In the genomic region with DNA sequence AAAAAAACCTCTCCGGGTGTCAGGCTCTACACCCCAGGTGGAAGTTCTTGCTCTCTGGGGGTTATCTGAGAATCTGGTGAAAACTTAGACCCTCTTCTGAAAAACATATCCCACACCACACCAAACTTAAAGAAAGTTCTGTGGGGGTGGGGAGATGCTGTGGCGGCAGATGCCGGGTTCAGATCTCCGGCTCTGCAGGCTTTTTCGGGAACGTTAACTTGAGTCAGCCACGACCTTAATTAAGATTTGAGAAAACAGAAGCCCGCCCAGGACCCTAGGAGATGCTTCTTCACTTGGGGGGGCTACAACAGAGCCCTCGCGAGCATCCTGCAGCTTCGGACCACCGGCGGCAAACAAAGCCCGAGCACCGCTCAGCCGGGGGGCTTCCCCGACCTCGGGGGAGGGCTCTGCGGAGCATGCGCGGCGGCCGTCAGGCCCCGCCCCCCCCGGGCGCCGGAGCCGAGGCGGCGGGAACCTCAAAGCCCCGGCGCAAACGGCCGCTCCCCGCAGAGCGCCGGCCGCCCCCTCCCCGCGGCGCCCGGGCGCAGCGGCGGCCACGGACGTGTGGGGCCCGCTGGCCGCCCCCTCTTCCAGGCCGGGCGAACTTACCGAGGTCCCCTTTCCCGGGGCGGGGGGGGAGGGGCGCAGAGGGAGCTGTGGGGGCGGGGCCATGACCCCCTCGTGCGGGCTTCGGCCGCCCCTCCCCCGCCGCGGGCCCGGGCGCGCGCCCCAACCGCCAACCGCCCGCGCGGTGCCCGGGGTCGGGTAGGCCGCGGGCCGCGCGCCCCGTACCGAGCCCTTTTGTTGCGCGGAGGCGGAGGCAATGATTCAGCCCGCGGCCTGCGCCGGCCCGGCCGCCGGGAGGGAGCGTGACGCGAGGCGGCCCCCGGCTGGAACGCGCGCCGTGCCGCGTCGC, we compare ENCODE assay signal across 8 cellular contexts. TPM values are rescaled to one million over a fixed set of nuclear protein-coding genes. Genes with fewer than 3 reads are reported as not detected.
DNase-seq lines count a peak whose midpoint lies in the region; ATAC-seq and TF ChIP-seq lines count a peak whose summit lies in the region.

No MANE protein-coding gene starts in this region.

- peaks cover 32 to 33% of the 10 kb centered on the region in 2 donors for H3K36me3 Mint-ChIP-seq in activated naive CD4-positive, alpha-beta T cell treated with anti-CD3 and anti-CD28 coated beads, Interleukin-2, amount 50 U/mL, for 72 hours

- ATAC-seq in HG03135 (IDR thresholded peaks at IDR 0.05; ENCODE audit: unreplicated experiment), result peak; percentile 34
- ATAC-seq in RWPE2 (ENCODE audit: low read depth), result no peak
- ATAC-seq in activated naive CD4-positive, alpha-beta T cell treated with anti-CD3 and anti-CD28 coated beads, Interleukin-2, amount 50 U/mL, for 72 hours, result peak; percentile 52 to 60
- ATAC-seq in aorta (ENCODE audit: low FRiP score), result peak; percentile 61

- WGBS in aorta, 2 donors, result 0 to 1% methylated on average over 40 to 103 of the region's 103 CpGs

- DNase-seq in NCI-H82 (lab: John Stamatoyannopoulos, UW), result peak; percentile 82
- DNase-seq in NCI-H82 treated with DMSO at 0.1 percent for 48 hours (lab: John Stamatoyannopoulos, UW; ENCODE audit: unreplicated experiment), result no peak
- no peak for DNase-seq in RWPE2 (ENCODE audit: low spot score)
- peak; percentile 56 to 78 for DNase-seq in activated naive CD4-positive, alpha-beta T cell treated with anti-CD3 and anti-CD28 coated beads, Interleukin-2, amount 50 U/mL, for 72 hours (ENCODE audit: low spot score in 2 of 2)
- DNase-seq in cardiac muscle cell (ENCODE audit: low read depth in 1 of 2, low spot score in 1 of 2), result peak; percentile 55 to 78
- DNase-seq in pons (ENCODE audit: low spot score), result peak; percentile 12
- peak; percentile 60 to 81 for DNase-seq in aorta

- H3K27ac Mint-ChIP-seq in activated naive CD4-positive, alpha-beta T cell treated with anti-CD3 and anti-CD28 coated beads, Interleukin-2, amount 50 U/mL, for 72 hours, result peak overlapping the region; percentile 37 to 79

- intact Hi-C loops in aorta (cut with DNase I), result loop anchor here in 1 of 2 donors (10.0 kb wide), 1 partner anchor 227 kb away; no protein-coding TSS in a partner anchor

- H3K9me3 ChIP-seq in RWPE2 (ENCODE audit: severe bottlenecking), result no peaks in the 10 kb centered on the region
- no peaks in the 10 kb centered on the region for H3K9me3 ChIP-seq in cardiac muscle cell (ENCODE audit: low read depth)
- no peaks in the 10 kb centered on the region for H3K9me3 ChIP-seq in aorta (ENCODE audit: control insufficient read depth, low read length)

- peak overlapping the region; percentile 97 for H3K27ac ChIP-seq in RWPE2 (ENCODE audit: poor library complexity, severe bottlenecking)
- peak overlapping the region; percentile 91 for H3K27ac ChIP-seq in cardiac muscle cell
- peak overlapping the region in 1 of 2 donors; percentile 58 for H3K27ac ChIP-seq in aorta (ENCODE audit: low read depth in 1 of 2, low read length in 2 of 2)

- H3K36me3 ChIP-seq in RWPE2 (ENCODE audit: low read depth), result peaks cover 51% of the 10 kb centered on the region
- H3K36me3 ChIP-seq in cardiac muscle cell, result peaks cover 15% of the 10 kb centered on the region
- no peaks in the 10 kb centered on the region for H3K36me3 ChIP-seq in aorta (ENCODE audit: control insufficient read depth in 1 of 2, insufficient read depth in 2 of 2, low read length in 1 of 2)

- TF ChIP-seq CTCF in RWPE2 (IDR thresholded peaks at IDR 0.05; ENCODE audit: poor library complexity, severe bottlenecking) (no peak), cardiac muscle cell (IDR thresholded peaks at IDR 0.05; ENCODE audit: low read depth, low read length) (no peak)

- H3K9me3 Mint-ChIP-seq in activated naive CD4-positive, alpha-beta T cell treated with anti-CD3 and anti-CD28 coated beads, Interleukin-2, amount 50 U/mL, for 72 hours, result no peaks in the 10 kb centered on the region

- H3K4me3 ChIP-seq in RWPE2 (ENCODE audit: severe bottlenecking), result peak overlapping the region; percentile 92
- peak overlapping the region; percentile 96 for H3K4me3 ChIP-seq in cardiac muscle cell
- H3K4me3 ChIP-seq in aorta (ENCODE audit: low read length in 2 of 2), result peak overlapping the region; percentile 84 to 99

- H3K4me1 ChIP-seq in RWPE2 (ENCODE audit: insufficient read depth, poor library complexity, severe bottlenecking) (peaks cover 17% of the 10 kb centered on the region), cardiac muscle cell (ENCODE audit: low read depth) (peaks cover 12% of the 10 kb centered on the region), aorta (ENCODE audit: control insufficient read depth in 1 of 2, insufficient read depth in 2 of 2, low read length in 2 of 2) (no peaks in the 10 kb centered on the region)

- H3K27me3 ChIP-seq in RWPE2 (ENCODE audit: insufficient read depth, poor library complexity, severe bottlenecking) (no peaks in the 10 kb centered on the region), cardiac muscle cell (peaks cover 20% of the 10 kb centered on the region), aorta (ENCODE audit: control insufficient read depth in 1 of 2, insufficient read depth in 2 of 2, low read length in 1 of 2) (no peaks in the 10 kb centered on the region)

RNA-seq across cellular contexts. Expression of gene RCC2, which starts 2.0 kb away (rescaled TPM):
- total RNA-seq in activated naive CD4-positive, alpha-beta T cell treated with anti-CD3 and anti-CD28 coated beads, Interleukin-2, amount 50 U/mL, for 72 hours, result 100 to 1,000 TPM; 113 to 132 TPM
- total RNA-seq in cardiac muscle cell (54.8 and 61.5 TPM in 2 replicates), aorta (10 to 100 TPM; 22.3 to 34.2 TPM)
- polyA plus RNA-seq in cardiac muscle cell (34.0 and 39.2 TPM in 2 replicates), aorta (10 to 100 TPM in 1 of 2 donors, 1 to 10 TPM in 1; 7.5 to 11.9 TPM)

Comparison
In these comparisons a context has a peak if more than half of its experiments do, and no peak if none do; other contexts are left out.
1. DNase-seq: peak in NCI-H82 (single experiment), activated naive CD4-positive, alpha-beta T cell treated with anti-CD3 and anti-CD28 coated beads, Interleukin-2, amount 50 U/mL, for 72 hours (2 of 2), cardiac muscle cell (2 of 2), pons (single experiment) and aorta (2 of 2); none in NCI-H82 treated with DMSO at 0.1 percent for 48 hours (single experiment) and RWPE2 (single experiment).
2. Peak in every context shown above with its lines, with median percentiles within 50 percentile points of each other: H3K4me3 ChIP-seq.